Comparison of ENCODE assay signal across 9 cellular contexts in the genomic region with DNA sequence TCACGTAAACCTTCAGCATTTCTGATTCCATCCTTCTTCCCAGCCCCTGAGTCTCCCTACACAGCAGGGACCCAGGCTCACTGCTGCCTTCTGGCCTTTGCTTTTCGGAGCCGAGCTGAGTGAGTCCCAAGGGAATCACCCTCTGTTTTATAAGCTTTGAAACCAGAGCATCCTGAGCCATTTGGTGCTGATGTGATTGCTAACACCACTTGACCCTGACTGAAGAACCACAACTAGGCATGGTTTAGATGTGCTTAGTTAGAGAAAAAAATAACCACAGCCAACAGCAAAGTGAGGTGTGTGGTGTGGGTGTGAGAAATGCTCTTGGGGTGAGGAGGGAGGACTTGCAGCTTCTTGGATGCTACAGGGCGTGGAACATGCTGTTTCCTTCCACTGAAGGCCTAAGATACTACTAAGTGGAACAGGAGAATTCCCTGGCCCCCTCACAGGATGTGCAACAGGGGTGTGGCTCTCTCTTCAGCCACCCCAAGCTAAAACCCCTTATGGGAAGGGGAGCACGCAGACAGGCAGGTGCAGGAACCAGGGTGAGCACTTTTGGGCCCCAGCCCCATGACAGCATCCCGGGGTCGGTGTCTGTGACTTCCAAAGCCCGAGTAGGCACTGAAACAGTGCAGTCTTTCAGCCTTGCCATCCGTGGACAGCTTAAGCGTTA. TPM values are rescaled to one million over a fixed set of nuclear protein-coding genes. Genes with fewer than 3 reads are reported as not detected.
DNase-seq lines count a peak whose midpoint lies in the region; ATAC-seq, FAIRE-seq and TF ChIP-seq lines count a peak whose summit lies in the region.
"Had no signal": no experiment of that assay in that cellular context is flagged by ENCODE, and none has a peak within 500 bp of the region (broad histone marks: within the 10 kb centered on the region; RNA-seq: fewer than 3 reads in every experiment).

A gene (minus strand): TSS at position 221 of the 673 bp plus-strand sequence. CDS start 53,767 bp downstream, outside the sequence.

- H3K9ac ChIP-seq in kidney (ENCODE audit: low read length in 2 of 2), result no peak within 1 kb of the TSS

- H3K9me3 ChIP-seq in kidney (ENCODE audit: control insufficient read depth in 1 of 2, low read length in 2 of 2), result no peaks in the 10 kb centered on the region
- peaks cover 0 to 14% (median 0%) of the 10 kb centered on the region in 4 donors for H3K9me3 ChIP-seq in tibial nerve

- no peak for TF ChIP-seq EP300 in tibial nerve (IDR thresholded peaks at IDR 0.05)

- no peaks in the 10 kb centered on the region for H3K9me3 Mint-ChIP-seq in activated CD8-positive, alpha-beta memory T cell treated with anti-CD3 and anti-CD28 coated beads, Interleukin-2, amount 10 ng/mL, durations not matched to agents 7 days and 5 days (ENCODE audit: low read depth)
- H3K9me3 Mint-ChIP-seq in activated CD8-positive, alpha-beta T cell treated with anti-CD3 and anti-CD28 coated beads for 36 hours, result no peaks in the 10 kb centered on the region

- peaks cover 91% of the 10 kb centered on the region for H3K4me1 Mint-ChIP-seq in activated CD8-positive, alpha-beta memory T cell treated with anti-CD3 and anti-CD28 coated beads, Interleukin-2, amount 10 ng/mL, durations not matched to agents 7 days and 5 days
- peaks cover 92% of the 10 kb centered on the region for H3K4me1 Mint-ChIP-seq in activated CD8-positive, alpha-beta T cell treated with anti-CD3 and anti-CD28 coated beads for 36 hours (ENCODE audit: low read depth)

- TF ChIP-seq POLR2A in tibial nerve (IDR thresholded peaks at IDR 0.05), result no peak

- H3K36me3 ChIP-seq in kidney (ENCODE audit: control insufficient read depth in 1 of 2, insufficient read depth in 2 of 2, low read length in 2 of 2), result no peaks in the 10 kb centered on the region
- H3K36me3 ChIP-seq in tibial nerve, result peaks cover 0 to 44% (median 0%) of the 10 kb centered on the region in 3 donors

- intact Hi-C loops in activated CD8-positive, alpha-beta T cell treated with anti-CD3 and anti-CD28 coated beads for 36 hours (cut with micrococcal nuclease), result no loop called here
- intact Hi-C loops in kidney (cut with DNase I), result no loop called here

- peaks cover 28% of the 10 kb centered on the region for H3K36me3 Mint-ChIP-seq in activated CD8-positive, alpha-beta memory T cell treated with anti-CD3 and anti-CD28 coated beads, Interleukin-2, amount 10 ng/mL, durations not matched to agents 7 days and 5 days
- peaks cover 5% of the 10 kb centered on the region for H3K36me3 Mint-ChIP-seq in activated CD8-positive, alpha-beta T cell treated with anti-CD3 and anti-CD28 coated beads for 36 hours (ENCODE audit: low read depth)

- peak; percentile 93 for DNase-seq in activated CD8-positive, alpha-beta memory T cell treated with anti-CD3 and anti-CD28 coated beads, Interleukin-2, amount 10 ng/mL, durations not matched to agents 7 days and 5 days
- DNase-seq in activated CD8-positive, alpha-beta memory T cell treated with anti-CD3 and anti-CD28 coated beads, Interleukin-2, amount 50 U/mL, for 48 hours, result no peak
- DNase-seq in activated CD8-positive, alpha-beta T cell treated with anti-CD3 and anti-CD28 coated beads for 36 hours, result peak; percentile 83
- DNase-seq in kidney (peak; percentile 49), tibial nerve (ENCODE audit: low spot score in 2 of 2) (no peak)

- ATAC-seq in activated CD8-positive, alpha-beta memory T cell treated with anti-CD3 and anti-CD28 coated beads, Interleukin-2, amount 10 ng/mL, durations not matched to agents 7 days and 5 days, result peak; percentile 70
- peak; percentile 48 for ATAC-seq in activated CD8-positive, alpha-beta T cell treated with anti-CD3 and anti-CD28 coated beads for 36 hours
- ATAC-seq in GM19455 (IDR thresholded peaks at IDR 0.05; ENCODE audit: unreplicated experiment) (no peak), HG03460 (IDR thresholded peaks at IDR 0.05; ENCODE audit: unreplicated experiment) (no peak), GM21737 (IDR thresholded peaks at IDR 0.05; ENCODE audit: unreplicated experiment) (no peak)

- TF ChIP-seq CTCF in activated CD8-positive, alpha-beta T cell treated with anti-CD3 and anti-CD28 coated beads for 36 hours (IDR thresholded peaks at IDR 0.05), result no peak
- TF ChIP-seq CTCF in kidney (IDR thresholded peaks at IDR 0.05; ENCODE audit: borderline replicate concordance, extremely low read depth, insufficient read depth) (no peak), tibial nerve (IDR thresholded peaks at IDR 0.05) (no peak)

- H3K27me3 Mint-ChIP-seq in activated CD8-positive, alpha-beta memory T cell treated with anti-CD3 and anti-CD28 coated beads, Interleukin-2, amount 10 ng/mL, durations not matched to agents 7 days and 5 days, result no peaks in the 10 kb centered on the region
- H3K27me3 Mint-ChIP-seq in activated CD8-positive, alpha-beta T cell treated with anti-CD3 and anti-CD28 coated beads for 36 hours, result no peaks in the 10 kb centered on the region

- peak within 1 kb of the TSS; percentile 99 for H3K27ac Mint-ChIP-seq in activated CD8-positive, alpha-beta memory T cell treated with anti-CD3 and anti-CD28 coated beads, Interleukin-2, amount 10 ng/mL, durations not matched to agents 7 days and 5 days
- H3K27ac Mint-ChIP-seq in activated CD8-positive, alpha-beta T cell treated with anti-CD3 and anti-CD28 coated beads for 36 hours, result peak within 1 kb of the TSS; percentile 94

- CTCF ChIA-PET in activated CD8-positive, alpha-beta memory T cell treated with anti-CD3 and anti-CD28 coated beads, Interleukin-2, amount 10 ng/mL, durations not matched to agents 7 days and 5 days (lab: Charles Lee), result interaction anchor here (0.5 to 3.3 kb wide), 14 partner anchors 9 to 1375 kb away, joined by 3 to 13 read pairs (median 4); a partner anchor contains a TSS
- CTCF ChIA-PET in activated CD8-positive, alpha-beta T cell treated with anti-CD3 and anti-CD28 coated beads for 36 hours (lab: Charles Lee), result interaction anchor here (1.2 to 1.9 kb wide), 3 partner anchors 10 to 44 kb away, joined by 3 to 8 read pairs (median 5); no protein-coding TSS in a partner anchor

- H3K4me3 ChIP-seq in kidney (ENCODE audit: low read length in 2 of 2) (no peak within 1 kb of the TSS), tibial nerve (peak within 1 kb of the TSS in 1 of 4 donors; percentile 14)

- H3K27me3 ChIP-seq in tibial nerve, result no peaks in the 10 kb centered on the region

- H3K27ac ChIP-seq in kidney (ENCODE audit: low read depth in 2 of 2, low read length in 2 of 2), result no peak within 1 kb of the TSS
- H3K27ac ChIP-seq in tibial nerve, result peak within 1 kb of the TSS in 1 of 4 donors; percentile 25

- POLR2A ChIA-PET in activated CD8-positive, alpha-beta T cell treated with anti-CD3 and anti-CD28 coated beads for 36 hours (lab: Charles Lee), result interaction anchor here (0.6 to 2.1 kb wide), 13 partner anchors 9 to 358 kb away, joined by 3 to 10 read pairs (median 3); no protein-coding TSS in a partner anchor

- no peak for FAIRE-seq in kidney (lab: Jason Lieb, UNC)

- H3K4me3 Mint-ChIP-seq in activated CD8-positive, alpha-beta memory T cell treated with anti-CD3 and anti-CD28 coated beads, Interleukin-2, amount 10 ng/mL, durations not matched to agents 7 days and 5 days, result peak within 1 kb of the TSS; percentile 93
- H3K4me3 Mint-ChIP-seq in activated CD8-positive, alpha-beta T cell treated with anti-CD3 and anti-CD28 coated beads for 36 hours, result peak within 1 kb of the TSS; percentile 69

- WGBS in tibial nerve, 2 donors, result 81 to 89% methylated on average over 10 of the region's 10 CpGs

- no peaks in the 10 kb centered on the region for H3K4me1 ChIP-seq in kidney (ENCODE audit: control insufficient read depth in 1 of 2, insufficient read depth in 1 of 2, low read depth in 1 of 2, low read length in 2 of 2)
- H3K4me1 ChIP-seq in tibial nerve, result peaks cover 0 to 17% (median 11%) of the 10 kb centered on the region in 4 donors

RNA-seq across cellular contexts. Expression of the gene that starts here (rescaled TPM):
- 10 to 100 TPM; 46.3 to 86.0 TPM for total RNA-seq in activated CD8-positive, alpha-beta memory T cell treated with anti-CD3 and anti-CD28 coated beads, Interleukin-2, amount 10 ng/mL, durations not matched to agents 7 days and 5 days
- 10 to 100 TPM; 28.5 to 32.5 TPM for total RNA-seq in activated CD8-positive, alpha-beta T cell treated with anti-CD3 and anti-CD28 coated beads for 36 hours
- total RNA-seq in kidney (39.7 TPM), tibial nerve (10 to 100 TPM; 23.4 to 35.2 (median 25.7) TPM)
- 5.8 TPM for polyA plus RNA-seq in kidney (ENCODE audit: insufficient read depth, low read depth, low replicate concordance)
- total RNA-seq: M059J had no signal

Comparison
In these comparisons a context has a peak if more than half of its experiments do, and no peak if none do; other contexts are left out.
1. DNase-seq: peak in activated CD8-positive, alpha-beta memory T cell treated with anti-CD3 and anti-CD28 coated beads, Interleukin-2, amount 10 ng/mL, durations not matched to agents 7 days and 5 days (single experiment), activated CD8-positive, alpha-beta T cell treated with anti-CD3 and anti-CD28 coated beads for 36 hours (single experiment) and kidney (single experiment); none in activated CD8-positive, alpha-beta memory T cell treated with anti-CD3 and anti-CD28 coated beads, Interleukin-2, amount 50 U/mL, for 48 hours (single experiment) and tibial nerve (0 of 2).
2. ATAC-seq: peak in activated CD8-positive, alpha-beta memory T cell treated with anti-CD3 and anti-CD28 coated beads, Interleukin-2, amount 10 ng/mL, durations not matched to agents 7 days and 5 days (single experiment) and activated CD8-positive, alpha-beta T cell treated with anti-CD3 and anti-CD28 coated beads for 36 hours (single experiment); none in GM19455 (single experiment), HG03460 (single experiment) and GM21737 (single experiment).